In genomic region chr19:39390460-39390758, GRCh38 we compare ENCODE assay signal across 8 cellular contexts. TPM values are rescaled to one million over a fixed set of nuclear protein-coding genes. Genes with fewer than 3 reads are reported as not detected.
DNase-seq lines count a peak whose midpoint lies in the region; ATAC-seq and TF ChIP-seq lines count a peak whose summit lies in the region.

No MANE protein-coding gene starts in this region.

- no peak for TF ChIP-seq POLR2A in NB4 (IDR thresholded peaks at IDR 0.05; ENCODE audit: extremely low read depth, insufficient read length)

- peaks cover 48 to 68% of the 10 kb centered on the region in 2 donors for H3K36me3 Mint-ChIP-seq in CD14-positive monocyte

- peak overlapping the region; percentile 95 for H3K4me3 ChIP-seq in NB4 (ENCODE audit: low read depth, low read length)
- peak overlapping the region; percentile 98 for H3K4me3 ChIP-seq in astrocyte of the spinal cord (ENCODE audit: low read depth, low read length)

- H3K27ac Mint-ChIP-seq in CD14-positive monocyte = peak overlapping the region; percentile 97 to 99 (median 98)

- peak overlapping the region; percentile 89 to 96 for H3K4me3 Mint-ChIP-seq in CD14-positive monocyte

- in situ Hi-C loops in astrocyte of the spinal cord (cut with HindIII; ENCODE audit: low sequenced_read_pairs) = no loop called here

- intact Hi-C loops in CD14-positive monocyte (cut with micrococcal nuclease) (loop anchor here (5.0 to 10.0 kb wide), 3 partner anchors 48 to 144 kb away; partner anchors contain the start of genes EID2B (in 2 of the 2) and SAMD4B (in 1 of the 2)), left colon (cut with DNase I, micrococcal nuclease) (no loop called here)

- peak; percentile 43 for ATAC-seq in left colon
- no peak for ATAC-seq in GM19351 (IDR thresholded peaks at IDR 0.05; ENCODE audit: unreplicated experiment)

- peaks cover 0 to 3% (median 0%) of the 10 kb centered on the region in 3 donors for H3K27me3 Mint-ChIP-seq in CD14-positive monocyte (ENCODE audit: low read depth in 3 of 3)

- DNase-seq in CD14-positive monocyte (ENCODE audit: low spot score) = no peak
- DNase-seq in NB4 (ENCODE audit: low read depth) = no peak
- DNase-seq in astrocyte of the spinal cord (ENCODE audit: low read depth, low spot score) = no peak
- DNase-seq in left colon = peak in 1 of 2 donors; percentile 81
- DNase-seq in stimulated activated CD8-positive, alpha-beta memory T cell treated with anti-CD3 and anti-CD28 coated beads, Interleukin-12 subunit alpha, Interleukin-12 subunit beta, amount 100 ng/mL, for 4 hours (ENCODE audit: low read depth) = peak; percentile 64
- DNase-seq in NOMO-1 treated with DMSO at 0.1 percent for 48 hours (lab: John Stamatoyannopoulos, UW; ENCODE audit: unreplicated experiment) = no peak
- no peak for DNase-seq in mesenteric fat pad (ENCODE audit: low spot score)

- TF ChIP-seq CTCF in CD14-positive monocyte (IDR thresholded peaks at IDR 0.05) = no peak
- TF ChIP-seq CTCF in NB4 (IDR thresholded peaks at IDR 0.05; ENCODE audit: low read depth, low read length) = no peak
- no peak for TF ChIP-seq CTCF in astrocyte of the spinal cord (IDR thresholded peaks at IDR 0.05; ENCODE audit: low read depth, low read length)

- H3K9me3 Mint-ChIP-seq in CD14-positive monocyte = no peaks in the 10 kb centered on the region

- peaks cover 21% of the 10 kb centered on the region for H3K4me1 Mint-ChIP-seq in CD14-positive monocyte

RNA-seq across cellular contexts. Expression of gene PAF1, which starts 0.5 kb away (rescaled TPM):
- 10 to 100 TPM; 22.7 to 25.2 TPM for polyA plus RNA-seq in CD14-positive monocyte
- total RNA-seq in left colon = 10 to 100 TPM; 30.5 to 31.2 TPM
- 29.7 TPM for total RNA-seq in mesenteric fat pad

RNA-seq across cellular contexts. Expression of gene MED29, which starts 0.8 kb away (rescaled TPM):
- polyA plus RNA-seq in CD14-positive monocyte = 10 to 100 TPM; 37.0 to 38.2 TPM
- 10 to 100 TPM; 30.4 to 32.4 TPM for total RNA-seq in left colon
- 34.1 TPM for total RNA-seq in mesenteric fat pad

RNA-seq across cellular contexts. Expression of gene ZFP36, which starts 16.2 kb away (rescaled TPM):
- polyA plus RNA-seq in CD14-positive monocyte = 100 to 1,000 TPM; 473 to 632 TPM
- total RNA-seq in left colon = 100 to 1,000 TPM; 152 to 391 TPM
- 1,383 TPM for total RNA-seq in mesenteric fat pad

RNA-seq across cellular contexts. Expression of gene PLEKHG2, which starts 22.1 kb away (rescaled TPM):
- polyA plus RNA-seq in CD14-positive monocyte = 1 to 10 TPM in 1 of 2 donors, under 1 TPM in 1; 0.73 to 1.2 TPM
- total RNA-seq in left colon (1 to 10 TPM; 6.2 to 9.3 TPM), mesenteric fat pad (56.4 TPM)

RNA-seq across cellular contexts. Expression of gene RPS16, which starts 45.3 kb away (rescaled TPM):
- polyA plus RNA-seq in CD14-positive monocyte = 1,000 to 10,000 TPM in 1 of 2 donors, 100 to 1,000 TPM in 1; 689 to 1,038 TPM
- total RNA-seq in left colon (1,000 to 10,000 TPM; 1,556 to 1,578 TPM), mesenteric fat pad (1,454 TPM)

Comparison
In these comparisons a context has a peak if more than half of its experiments do, and no peak if none do; other contexts are left out.
1. intact Hi-C loops: an anchor here in CD14-positive monocyte (5.0 to 10.0 kb wide); none called in left colon.